ENCODE assay signal across 20 cellular contexts in genomic region chr3:81442758-81443456, GRCh38.
"Had no signal": no experiment of that assay in that cellular context is flagged by ENCODE, and none has a peak within 500 bp of the region (broad histone marks: within the 10 kb centered on the region; RNA-seq: fewer than 3 reads in every experiment).

No MANE protein-coding gene starts in this region.

- H3K27ac ChIP-seq: adrenal gland, lower lobe of right lung, pancreas, sigmoid colon, SK-N-MC, WERI-Rb-1 had no signal

- FAIRE-seq: pancreas had no signal

- H3K4me1 Mint-ChIP-seq: activated CD4-positive, alpha-beta memory T cell treated with anti-CD3 and anti-CD28 coated beads, Interleukin-2, amount 10 ng/mL, durations not matched to agents 7 days and 5 days; central memory CD8-positive, alpha-beta T cell; neural crest cell; stimulated activated effector memory CD8-positive, alpha-beta T cell treated with anti-CD3 and anti-CD28 coated beads, Interleukin-12 subunit alpha, Interleukin-12 subunit beta, amount 100 ng/mL, for 72 hours had no signal

- ATAC-seq: activated T-cell treated with anti-CD3 and anti-CD28 coated beads, Interleukin-2, amount 50 U/mL, for 4 hours; effector memory CD8-positive, alpha-beta T cell; stimulated activated effector memory CD8-positive, alpha-beta T cell treated with anti-CD3 and anti-CD28 coated beads, Interleukin-12 subunit alpha, Interleukin-12 subunit beta, amount 100 ng/mL, for 72 hours had no signal

- H3K9me3 ChIP-seq: adrenal gland, lower lobe of right lung, pancreas, sigmoid colon, tibial nerve had no signal

- H3K27me3 ChIP-seq: adrenal gland, pancreas, sigmoid colon, tibial nerve had no signal

- H3K27ac Mint-ChIP-seq: activated CD4-positive, alpha-beta memory T cell treated with anti-CD3 and anti-CD28 coated beads, Interleukin-2, amount 10 ng/mL, durations not matched to agents 7 days and 5 days; effector memory CD8-positive, alpha-beta T cell; stimulated activated effector memory CD8-positive, alpha-beta T cell treated with anti-CD3 and anti-CD28 coated beads, Interleukin-12 subunit alpha, Interleukin-12 subunit beta, amount 100 ng/mL, for 72 hours had no signal

- H3K36me3 Mint-ChIP-seq: stimulated activated effector memory CD8-positive, alpha-beta T cell treated with anti-CD3 and anti-CD28 coated beads, Interleukin-12 subunit alpha, Interleukin-12 subunit beta, amount 100 ng/mL, for 72 hours had no signal

- H3K4me3 ChIP-seq: adrenal gland, lower lobe of right lung, pancreas, sigmoid colon, SK-N-MC, tibial nerve had no signal

- DNase-seq: activated CD4-positive, alpha-beta memory T cell treated with anti-CD3 and anti-CD28 coated beads, Interleukin-2, amount 10 ng/mL, durations not matched to agents 7 days and 5 days; activated effector memory CD4-positive, alpha-beta T cell treated with Interleukin-2 at 50 U/mL for 16 hours; activated naive CD4-positive, alpha-beta T cell treated with anti-CD3 and anti-CD28 coated beads, Interleukin-2, amount 50 U/mL, for 16 hours; activated T-cell treated with anti-CD3 and anti-CD28 coated beads, Interleukin-2, amount 50 U/mL, for 4 hours; adrenal gland; dermis blood vessel endothelial cell; effector memory CD8-positive, alpha-beta T cell; foreskin melanocyte; head of caudate nucleus; lower lobe of right lung; midbrain; pancreas; sigmoid colon; T-helper 1 cell; WERI-Rb-1 had no signal

- H3K4me1 ChIP-seq: adrenal gland, lower lobe of right lung, pancreas, sigmoid colon, tibial nerve had no signal

- H3K4me3 Mint-ChIP-seq: activated CD4-positive, alpha-beta memory T cell treated with anti-CD3 and anti-CD28 coated beads, Interleukin-2, amount 10 ng/mL, durations not matched to agents 7 days and 5 days; activated T-cell treated with anti-CD3 and anti-CD28 coated beads, Interleukin-2, amount 50 U/mL, for 4 hours; central memory CD8-positive, alpha-beta T cell; effector memory CD8-positive, alpha-beta T cell; neural crest cell; stimulated activated effector memory CD8-positive, alpha-beta T cell treated with anti-CD3 and anti-CD28 coated beads, Interleukin-12 subunit alpha, Interleukin-12 subunit beta, amount 100 ng/mL, for 72 hours had no signal

- H3K9me3 Mint-ChIP-seq: activated CD4-positive, alpha-beta memory T cell treated with anti-CD3 and anti-CD28 coated beads, Interleukin-2, amount 10 ng/mL, durations not matched to agents 7 days and 5 days had no signal

- H3K36me3 ChIP-seq: adrenal gland, lower lobe of right lung, pancreas, sigmoid colon, tibial nerve, WERI-Rb-1 had no signal

- H3K27me3 Mint-ChIP-seq: activated CD4-positive, alpha-beta memory T cell treated with anti-CD3 and anti-CD28 coated beads, Interleukin-2, amount 10 ng/mL, durations not matched to agents 7 days and 5 days; central memory CD8-positive, alpha-beta T cell; effector memory CD8-positive, alpha-beta T cell had no signal
